ENCODE assay signal across 4 cellular contexts in genomic region chr6:42702786-42703185, GRCh38. TPM values are rescaled to one million over a fixed set of nuclear protein-coding genes. Genes with fewer than 3 reads are reported as not detected.
"Had no signal": no experiment of that assay in that cellular context is flagged by ENCODE, and none has a peak within 500 bp of the region (broad histone marks: within the 10 kb centered on the region; RNA-seq: fewer than 3 reads in every experiment).

No MANE protein-coding gene starts in this region.

RNA-seq across cellular contexts. Expression of gene PRPH2, which starts 19.6 kb away (rescaled TPM):
- total RNA-seq: foreskin keratinocyte, left lobe of liver, mononuclear cell had no signal
- polyA plus RNA-seq: mammary epithelial cell had no signal
